Comparison of ENCODE assay signal across 26 cellular contexts in genomic region chr4:177275999-177276398, GRCh38.
"Had no signal": no experiment of that assay in that cellular context is flagged by ENCODE, and none has a peak within 500 bp of the region (broad histone marks: within the 10 kb centered on the region; RNA-seq: fewer than 3 reads in every experiment).

No MANE protein-coding gene starts in this region.

- H3K4me1 Mint-ChIP-seq: activated CD8-positive, alpha-beta memory T cell treated with anti-CD3 and anti-CD28 coated beads, Interleukin-2, amount 10 ng/mL, durations not matched to agents 7 days and 5 days; activated naive CD4-positive, alpha-beta T cell treated with anti-CD3 and anti-CD28 coated beads, Interleukin-2, amount 50 U/mL, for 24 hours; central memory CD8-positive, alpha-beta T cell; WTC11 had no signal

- H3K9me3 Mint-ChIP-seq: activated T-cell treated with anti-CD3 and anti-CD28 coated beads, Interleukin-2, amount 50 U/mL, for 24 hours; activated T-helper 1 cell treated with anti-CD3 and anti-CD28 coated beads, Interleukin-12 subunit alpha, Interleukin-12 subunit beta, Interleukin-2, Interleukin-4 antibody, amounts not matched to agents 30 ng/mL and 10 ng/mL and 1 ng/mL, durations not matched to agents 14 hours and 24 hours and 36 hours; central memory CD8-positive, alpha-beta T cell; T-helper 2 cell treated with Interferon-gamma antibody and Interleukin-4, amounts not matched to agents 5 μg/mL and 100 μg/mL, for 36 hours had no signal

- DNase-seq: activated CD4-positive, alpha-beta T cell treated with anti-CD3 and anti-CD28 coated beads for 48 hours; activated CD4-positive, alpha-beta T cell treated with anti-CD3 and anti-CD28 coated beads, Interleukin-2, amount 50 U/mL, for 4 hours; activated CD4-positive, CD25-positive, alpha-beta regulatory T cell treated with anti-CD3 and anti-CD28 coated beads, Interleukin-2, amount 50 U/mL, for 72 hours; activated CD8-positive, alpha-beta memory T cell treated with anti-CD3 and anti-CD28 coated beads, Interleukin-2, amount 10 ng/mL, durations not matched to agents 7 days and 5 days; activated effector memory CD4-positive, alpha-beta T cell treated with Interleukin-2 at 50 U/mL for 16 hours; activated naive CD4-positive, alpha-beta T cell; activated T-cell treated with anti-CD3 and anti-CD28 coated beads, Interleukin-2, amount 50 U/mL, for 24 hours; amniotic stem cell; body of pancreas; cortex of kidney; Karpas-422; NCI-H1105 treated with DMSO at 0.1 percent for 48 hours; NCI-H1436 treated with DMSO at 0.1 percent for 48 hours; NCI-H187; NCI-H2081; NCI-H510A treated with DMSO at 0.1 percent for 48 hours; NCI-H69; NK-92 treated with Interleukin-12 subunit alpha and Interleukin-12 subunit beta, amount 100 ng/mL, for 24 hours; OCI-M1; RPMI8226; SW 1271 had no signal

- H3K4me3 Mint-ChIP-seq: activated CD8-positive, alpha-beta memory T cell treated with anti-CD3 and anti-CD28 coated beads, Interleukin-2, amount 10 ng/mL, durations not matched to agents 7 days and 5 days; activated naive CD4-positive, alpha-beta T cell treated with anti-CD3 and anti-CD28 coated beads, Interleukin-2, amount 50 U/mL, for 24 hours; activated T-cell treated with anti-CD3 and anti-CD28 coated beads, Interleukin-2, amount 50 U/mL, for 24 hours; activated T-helper 1 cell treated with anti-CD3 and anti-CD28 coated beads, Interleukin-12 subunit alpha, Interleukin-12 subunit beta, Interleukin-2, Interleukin-4 antibody, amounts not matched to agents 30 ng/mL and 10 ng/mL and 1 ng/mL, durations not matched to agents 14 hours and 24 hours and 36 hours; central memory CD8-positive, alpha-beta T cell; T-helper 2 cell treated with Interferon-gamma antibody and Interleukin-4, amounts not matched to agents 5 μg/mL and 100 μg/mL, for 36 hours; WTC11 had no signal

- H3K27ac Mint-ChIP-seq: activated CD8-positive, alpha-beta memory T cell treated with anti-CD3 and anti-CD28 coated beads, Interleukin-2, amount 10 ng/mL, durations not matched to agents 7 days and 5 days; activated naive CD4-positive, alpha-beta T cell treated with anti-CD3 and anti-CD28 coated beads, Interleukin-2, amount 50 U/mL, for 24 hours; activated T-cell treated with anti-CD3 and anti-CD28 coated beads, Interleukin-2, amount 50 U/mL, for 24 hours; activated T-helper 1 cell treated with anti-CD3 and anti-CD28 coated beads, Interleukin-12 subunit alpha, Interleukin-12 subunit beta, Interleukin-2, Interleukin-4 antibody, amounts not matched to agents 30 ng/mL and 10 ng/mL and 1 ng/mL, durations not matched to agents 14 hours and 24 hours and 36 hours; T-helper 2 cell treated with Interferon-gamma antibody and Interleukin-4, amounts not matched to agents 5 μg/mL and 100 μg/mL, for 36 hours; WTC11 had no signal

- H3K36me3 Mint-ChIP-seq: activated CD8-positive, alpha-beta memory T cell treated with anti-CD3 and anti-CD28 coated beads, Interleukin-2, amount 10 ng/mL, durations not matched to agents 7 days and 5 days; activated naive CD4-positive, alpha-beta T cell treated with anti-CD3 and anti-CD28 coated beads, Interleukin-2, amount 50 U/mL, for 24 hours; WTC11 had no signal

- H3K27me3 Mint-ChIP-seq: activated CD8-positive, alpha-beta memory T cell treated with anti-CD3 and anti-CD28 coated beads, Interleukin-2, amount 10 ng/mL, durations not matched to agents 7 days and 5 days; activated naive CD4-positive, alpha-beta T cell treated with anti-CD3 and anti-CD28 coated beads, Interleukin-2, amount 50 U/mL, for 24 hours; central memory CD8-positive, alpha-beta T cell had no signal
